In genomic region chr2:68357608-68358337, GRCh38 we compare ENCODE assay signal across 8 cellular contexts. TPM values are rescaled to one million over a fixed set of nuclear protein-coding genes. Genes with fewer than 3 reads are reported as not detected.
DNase-seq lines count a peak whose midpoint lies in the region; ATAC-seq, FAIRE-seq and TF ChIP-seq lines count a peak whose summit lies in the region.

No MANE protein-coding gene starts in this region.

- H3K4ac ChIP-seq in H1 (replicated peaks; ENCODE audit: insufficient read length, low read depth, low read length): no peak overlapping the region

- intact Hi-C loops in vagina (cut with DNase I): no loop called here

- no peak overlapping the region for H3K18ac ChIP-seq in H1 (ENCODE audit: extremely low read depth, low read length)

- no peak overlapping the region for H2BK20ac ChIP-seq in H1 (ENCODE audit: low read length)

- no peaks in the 10 kb centered on the region for H3K23me2 ChIP-seq in H1 (ENCODE audit: low read depth, low read length)

- H2BK12ac ChIP-seq in H1 (ENCODE audit: low read depth, low read length): no peak overlapping the region

- no peak overlapping the region for H3K56ac ChIP-seq in H1 (replicated peaks; ENCODE audit: insufficient read length, low read depth, low read length)

- DNase-seq in DMS 273 (lab: John Stamatoyannopoulos, UW; ENCODE audit: unreplicated experiment) (peak; percentile 74), NOMO-1 treated with dmso at 0.1 percent for 144 hours (lab: John Stamatoyannopoulos, UW; ENCODE audit: unreplicated experiment) (peak; percentile 41), H1 (ENCODE audit: low read depth in 1 of 2, low spot score in 2 of 2) (peak; percentile 50 to 56), myocyte (ENCODE audit: low read depth) (peak; percentile 50), vagina (ENCODE audit: extremely low spot score in 2 of 2) (no peak)
- no peak for DNase-seq in stimulated activated CD4-positive, alpha-beta T cell treated with anti-CD3 and anti-CD28 coated beads, Interleukin-1b, Interleukin-23, amount 100 ng/mL, for 48 hours

- H3K4me2 ChIP-seq in H1 (ENCODE audit: insufficient read depth in 1 of 2, low read depth in 2 of 2, low read length in 2 of 2): no peak overlapping the region

- H3K4me3 ChIP-seq in H1 (ENCODE audit: extremely low read depth in 1 of 4, insufficient read depth in 2 of 4, low read depth in 3 of 4, low read length in 4 of 4) (no peak overlapping the region), vagina (no peak overlapping the region)

- H3K9me3 ChIP-seq in H1 (ENCODE audit: insufficient read depth in 2 of 2, low read depth in 1 of 2, low read length in 1 of 2): no peaks in the 10 kb centered on the region; a peak in 1 of 4 replicates
- H3K9me3 ChIP-seq in vagina: no peaks in the 10 kb centered on the region

- H2AK5ac ChIP-seq in H1 (ENCODE audit: low read depth, low read length): no peak overlapping the region

- H3K79me1 ChIP-seq in H1 (ENCODE audit: low read depth, low read length): no peaks in the 10 kb centered on the region

- 69% methylated on average over 6 of the region's 6 CpGs; no CpG with 5 or more reads in 1 of the 2 experiments for WGBS in H1 (ENCODE audit: extremely low coverage in 1 of 2, insufficient coverage in 1 of 2, insufficient read length in 1 of 2, insufficient replicate concordance in 2 of 2, low coverage in 1 of 2, low lambda C conversion rate in 2 of 2, missing lambda C conversion rate in 1 of 2), 2 experiments

- H2BK15ac ChIP-seq in H1 (ENCODE audit: low read length): no peak overlapping the region

- H3K23ac ChIP-seq in H1 (ENCODE audit: insufficient read length): no peak overlapping the region

- peaks cover 0 to 5% (median 2%) of the 10 kb centered on the region in 4 experiments; a peak in 3 of 7 replicates for H3K27me3 ChIP-seq in H1 (replicated peaks in 1 of 4; ENCODE audit: control insufficient read depth in 3 of 4, extremely low read depth in 1 of 4, insufficient read depth in 3 of 4, low read length in 3 of 4)
- H3K27me3 ChIP-seq in vagina: no peaks in the 10 kb centered on the region

- peak; percentile 72 for FAIRE-seq in H1 (lab: Jason Lieb, UNC)

- no peak for TF ChIP-seq EP300 in H1 (IDR thresholded peaks at IDR 0.05; ENCODE audit: borderline replicate concordance in 1 of 2, low read depth in 2 of 2, low read length in 2 of 2)

- peak overlapping the region; percentile 97 for H2AFZ ChIP-seq in H1 (ENCODE audit: low read length)

- H3K79me2 ChIP-seq in H1 (ENCODE audit: control insufficient read depth in 1 of 2, insufficient read depth in 2 of 2, low read length in 2 of 2): no peaks in the 10 kb centered on the region

- no peaks in the 10 kb centered on the region; a peak in 1 of 7 replicates for H3K4me1 ChIP-seq in H1 (replicated peaks in 1 of 4; ENCODE audit: control insufficient read depth in 3 of 4, insufficient read depth in 4 of 4, low read length in 3 of 4)
- no peaks in the 10 kb centered on the region for H3K4me1 ChIP-seq in vagina

- no peak overlapping the region for H3K14ac ChIP-seq in H1 (ENCODE audit: insufficient read length)

- no peak overlapping the region for H3K9ac ChIP-seq in H1 (replicated peaks in 1 of 4; ENCODE audit: extremely low read depth in 1 of 4, low read depth in 3 of 4, low read length in 3 of 4)

- peak; percentile 56 to 91 (median 73) for TF ChIP-seq CTCF in H1 (IDR thresholded peaks at IDR 0.05; ENCODE audit: control extremely low read depth in 1 of 3, insufficient read depth in 1 of 3, low read depth in 1 of 3, low read length in 3 of 3)
- peak in 1 of 3 experiments; percentile 31 for TF ChIP-seq CTCF in vagina (IDR thresholded peaks at IDR 0.05)

- no peak overlapping the region for H3K27ac ChIP-seq in H1 (ENCODE audit: low read depth, low read length)
- no peak overlapping the region for H3K27ac ChIP-seq in vagina

- CTCF ChIA-PET in H1 (lab: Charles Lee; ENCODE audit: partially characterized antibody): interaction anchor here (0.5 to 2.6 kb wide), 23 partner anchors 9 to 1740 kb away, joined by 3 to 21 read pairs (median 3); partner anchors contain the start of gene CNRIP1

- no peak overlapping the region for H2BK5ac ChIP-seq in H1 (ENCODE audit: low read depth, low read length)

- H3K36me3 ChIP-seq in H1 (ENCODE audit: control insufficient read depth in 2 of 4, insufficient read depth in 4 of 4, low read length in 3 of 4) (no peaks in the 10 kb centered on the region), vagina (no peaks in the 10 kb centered on the region)

- no peak for TF ChIP-seq POLR2A in H1 (IDR thresholded peaks at IDR 0.05; ENCODE audit: control extremely low read depth in 1 of 2, low read depth in 2 of 2, low read length in 2 of 2)
- no peak for TF ChIP-seq POLR2A in vagina (IDR thresholded peaks at IDR 0.05)

- no peak overlapping the region for H4K91ac ChIP-seq in H1 (replicated peaks; ENCODE audit: insufficient read length, low read length)

- H4K8ac ChIP-seq in H1 (ENCODE audit: extremely low read depth, insufficient read depth, low read length): no peak overlapping the region

- H4K20me1 ChIP-seq in H1 (replicated peaks in 1 of 2; ENCODE audit: control insufficient read depth in 1 of 2, insufficient read depth in 2 of 2, low read length in 2 of 2): no peaks in the 10 kb centered on the region

- H4K5ac ChIP-seq in H1 (ENCODE audit: insufficient read length, low read depth, low read length): no peak overlapping the region

- H2BK120ac ChIP-seq in H1 (replicated peaks; ENCODE audit: low read depth, low read length): no peak overlapping the region

- ATAC-seq in GM19372 (IDR thresholded peaks at IDR 0.05; ENCODE audit: low read depth, unreplicated experiment): peak; percentile 49
- peak; percentile 69 for ATAC-seq in HG03432 (IDR thresholded peaks at IDR 0.05; ENCODE audit: unreplicated experiment)

- POLR2A ChIA-PET in H1 (lab: Charles Lee; ENCODE audit: partially characterized antibody): no interaction called here

- TF ChIP-seq RAD21 in H1 (IDR thresholded peaks at IDR 0.05 in 1 of 2, conservative IDR thresholded peaks at IDR 0.05 in 1 of 2; ENCODE audit: low read depth in 2 of 2, low read length in 2 of 2): peak; percentile 78 to 79

TF ChIP-seq in H1, 55 proteins besides CTCF, POLR2A, EP300 and RAD21:
- TF ChIP-seq NANOG (IDR thresholded peaks at IDR 0.05; ENCODE audit: insufficient read depth, low read depth, low read length, poor library complexity, severe bottlenecking) (peak; percentile 39), TAF1 (IDR thresholded peaks at IDR 0.05; ENCODE audit: low read depth, low read length) (no peak), YY1 (IDR thresholded peaks at IDR 0.05; ENCODE audit: low read depth, low read length) (peak; percentile 64; the same call in 1 of the 2 replicates), TBP (IDR thresholded peaks at IDR 0.05; ENCODE audit: low read depth, low read length) (0 out of 2 replicates have a peak, but pooled peaks have one; percentile 13), ASH2L (IDR thresholded peaks at IDR 0.05; ENCODE audit: low read length) (no peak)

RNA-seq across cellular contexts. Expression of gene PLEK, which starts 7.3 kb away (rescaled TPM):
- not detected in 2 replicates for total RNA-seq in H1 (2021; fragmentation: NEBNext Ultra II Directional; extraction: Animal tissue kit (Norgen Biotek cat#: 25700))
- polyA plus RNA-seq in H1 (2011; rRNA removed): not detected in 2 replicates
- not detected for polyA plus RNA-seq in H1 (2011; cell fraction: cytosol; rRNA removed)
- polyA plus RNA-seq in H1 (2011; cell fraction: nucleus; rRNA removed): not detected
- not detected in 4 replicates for polyA plus RNA-seq in H1 (2012, experiment 1 of 2)
- not detected for polyA plus RNA-seq in H1 (2012, experiment 2 of 2)
- not detected for polyA plus RNA-seq in H1 (2013, experiment 1 of 2)
- polyA plus RNA-seq in H1 (2013, experiment 2 of 2): not detected
- polyA minus RNA-seq in H1 (2011; rRNA and poly(A)+ RNA removed): not detected in 2 replicates
- polyA minus RNA-seq in H1 (2011; cell fraction: cytosol; rRNA and poly(A)+ RNA removed): not detected
- not detected for polyA minus RNA-seq in H1 (2011; cell fraction: nucleus; rRNA and poly(A)+ RNA removed)
- total RNA-seq in myocyte (not detected in 2 replicates), vagina (4.4 TPM)
- polyA plus RNA-seq in myocyte (2012): not detected

RNA-seq across cellular contexts. Expression of gene CNRIP1, which starts 38.0 kb away (rescaled TPM):
- 4.6 and 5.7 TPM in 2 replicates for total RNA-seq in H1 (2021; fragmentation: NEBNext Ultra II Directional; extraction: Animal tissue kit (Norgen Biotek cat#: 25700))
- polyA plus RNA-seq in H1 (2011; rRNA removed): 5.0 and 7.0 TPM in 2 replicates
- 5.7 TPM for polyA plus RNA-seq in H1 (2011; cell fraction: cytosol; rRNA removed)
- polyA plus RNA-seq in H1 (2011; cell fraction: nucleus; rRNA removed): 2.4 TPM
- 4.1 to 5.5 TPM (median 5.0 TPM) in 4 replicates for polyA plus RNA-seq in H1 (2012, experiment 1 of 2)
- polyA plus RNA-seq in H1 (2012, experiment 2 of 2): 3.1 TPM
- polyA plus RNA-seq in H1 (2013, experiment 1 of 2): 5.1 TPM
- 5.2 TPM for polyA plus RNA-seq in H1 (2013, experiment 2 of 2)
- polyA minus RNA-seq in H1 (2011; rRNA and poly(A)+ RNA removed): 3.4 and 3.5 TPM in 2 replicates
- polyA minus RNA-seq in H1 (2011; cell fraction: cytosol; rRNA and poly(A)+ RNA removed): 3.7 TPM
- polyA minus RNA-seq in H1 (2011; cell fraction: nucleus; rRNA and poly(A)+ RNA removed): 2.6 TPM
- 5.4 and 7.6 TPM in 2 replicates for total RNA-seq in myocyte
- polyA plus RNA-seq in myocyte (2012): 8.7 TPM
- total RNA-seq in vagina: 43.2 TPM

Comparison
In these comparisons a context has a peak if more than half of its experiments do, and no peak if none do; other contexts are left out.
1. DNase-seq: peak in DMS 273 (single experiment), NOMO-1 treated with dmso at 0.1 percent for 144 hours (single experiment), H1 (2 of 2) and myocyte (single experiment); none in vagina (0 of 2) and stimulated activated CD4-positive, alpha-beta T cell treated with anti-CD3 and anti-CD28 coated beads, Interleukin-1b, Interleukin-23, amount 100 ng/mL, for 48 hours (single experiment).